16 cellular contexts compared by ENCODE assay signal in the genomic region with DNA sequence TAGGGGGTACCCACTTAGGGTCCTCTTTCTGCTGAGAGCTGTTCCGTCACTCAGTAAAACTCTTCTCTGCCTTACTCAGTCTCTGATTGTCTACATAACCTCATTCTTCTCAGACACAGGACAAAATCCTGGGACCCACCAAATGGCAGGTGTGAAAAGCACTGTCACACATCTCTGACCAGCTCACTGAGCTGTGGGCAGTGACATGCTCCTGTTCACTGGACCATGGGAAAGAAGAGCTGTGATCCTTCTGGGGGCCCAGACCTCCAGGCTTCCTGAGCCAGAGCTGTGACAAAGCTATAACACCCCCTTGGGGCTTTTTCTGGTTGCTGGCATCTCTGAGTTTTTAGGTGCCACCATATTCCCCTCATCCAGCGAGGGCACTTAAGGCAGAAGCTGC.
"Had no signal": no experiment of that assay in that cellular context is flagged by ENCODE, and none has a peak within 500 bp of the region (broad histone marks: within the 10 kb centered on the region; RNA-seq: fewer than 3 reads in every experiment).

No MANE protein-coding gene starts in this region.

- H3K9me3 ChIP-seq: SJSA1 had no signal

- H3K27me3 ChIP-seq: SJSA1 had no signal

- H3K36me3 ChIP-seq: SJSA1 had no signal

- H3K27ac ChIP-seq: SJSA1, SK-N-MC had no signal

- H3K4me3 ChIP-seq: SJSA1, SK-N-MC had no signal

- DNase-seq: Kasumi-1, KG1, MM.1S, NCI-H1092 treated with DMSO at 0.1 percent for 48 hours, NCI-H1436, NCI-H187, NCI-H2029, NCI-H446, NCI-H510A, NCI-H524 treated with DMSO at 0.1 percent for 48 hours, NCI-H774, Right ventricle myocardium superior, RPMI8226, SIG-M5 had no signal
